ENCODE assay signal across 8 cellular contexts in genomic region chr2:9142551-9143263, GRCh38.
DNase-seq lines count a peak whose midpoint lies in the region; ATAC-seq lines count a peak whose summit lies in the region.

No MANE protein-coding gene starts in this region.

- H3K27me3 Mint-ChIP-seq in activated CD8-positive, alpha-beta T cell treated with anti-CD3 and anti-CD28 coated beads, Interleukin-2, amount 10 ng/mL, durations not matched to agents 7 days and 5 days (ENCODE audit: low read depth): peaks cover 6% of the 10 kb centered on the region

- no peak overlapping the region for H3K4me3 Mint-ChIP-seq in activated CD8-positive, alpha-beta T cell treated with anti-CD3 and anti-CD28 coated beads, Interleukin-2, amount 10 ng/mL, durations not matched to agents 7 days and 5 days

- peak; percentile 76 for ATAC-seq in GM18858 (IDR thresholded peaks at IDR 0.05; ENCODE audit: unreplicated experiment)
- ATAC-seq in HG03139 (IDR thresholded peaks at IDR 0.05; ENCODE audit: unreplicated experiment): peak; percentile 78
- peak; percentile 93 for ATAC-seq in activated CD8-positive, alpha-beta T cell treated with anti-CD3 and anti-CD28 coated beads, Interleukin-2, amount 10 ng/mL, durations not matched to agents 7 days and 5 days

- no peaks in the 10 kb centered on the region for H3K36me3 Mint-ChIP-seq in activated CD8-positive, alpha-beta T cell treated with anti-CD3 and anti-CD28 coated beads, Interleukin-2, amount 10 ng/mL, durations not matched to agents 7 days and 5 days (ENCODE audit: low read depth)

- no peak overlapping the region for H3K27ac Mint-ChIP-seq in activated CD8-positive, alpha-beta T cell treated with anti-CD3 and anti-CD28 coated beads, Interleukin-2, amount 10 ng/mL, durations not matched to agents 7 days and 5 days

- no peaks in the 10 kb centered on the region for H3K9me3 Mint-ChIP-seq in activated CD8-positive, alpha-beta T cell treated with anti-CD3 and anti-CD28 coated beads, Interleukin-2, amount 10 ng/mL, durations not matched to agents 7 days and 5 days (ENCODE audit: insufficient read depth)

- DNase-seq in AG08395 (ENCODE audit: low spot score) (peak; percentile 92), NCI-H748 treated with DMSO at 0.1 percent for 48 hours (lab: John Stamatoyannopoulos, UW) (peak; percentile 25), lung microvascular endothelial cell (ENCODE audit: low read depth in 2 of 2) (peak; percentile 67 to 79)
- DNase-seq in activated CD8-positive, alpha-beta T cell treated with anti-CD3 and anti-CD28 coated beads, Interleukin-2, amount 10 ng/mL, durations not matched to agents 7 days and 5 days: peak; percentile 81
- peak; percentile 59 for DNase-seq in effector CD8-positive, alpha-beta T cell (lab: John Stamatoyannopoulos, UW)
- peak; percentile 69 to 79 (median 73) for DNase-seq in stimulated activated CD4-positive, alpha-beta T cell treated with anti-CD3 and anti-CD28 coated beads, TNF-alpha, amount 100 ng/mL, for 4 hours (ENCODE audit: low read depth in 3 of 3)

- H3K4me1 Mint-ChIP-seq in activated CD8-positive, alpha-beta T cell treated with anti-CD3 and anti-CD28 coated beads, Interleukin-2, amount 10 ng/mL, durations not matched to agents 7 days and 5 days (ENCODE audit: low read depth): no peaks in the 10 kb centered on the region

- POLR2A ChIA-PET in activated CD8-positive, alpha-beta T cell treated with anti-CD3 and anti-CD28 coated beads, Interleukin-2, amount 10 ng/mL, durations not matched to agents 7 days and 5 days (lab: Charles Lee): no interaction called here

- CTCF ChIA-PET in activated CD8-positive, alpha-beta T cell treated with anti-CD3 and anti-CD28 coated beads, Interleukin-2, amount 10 ng/mL, durations not matched to agents 7 days and 5 days (lab: Charles Lee): interaction anchor here (0.9 to 1.7 kb wide), 5 partner anchors 8 to 331 kb away, joined by 3 to 5 read pairs (median 4); no protein-coding TSS in a partner anchor

Comparison
In these comparisons a context has a peak if more than half of its experiments do, and no peak if none do; other contexts are left out.
1. Peak in every context shown above with its lines: DNase-seq and ATAC-seq.
2. DNase-seq: peak in every context shown above with its lines; median percentile 92 in AG08395; 81 in activated CD8-positive, alpha-beta T cell treated with anti-CD3 and anti-CD28 coated beads, Interleukin-2, amount 10 ng/mL, durations not matched to agents 7 days and 5 days; 73 in lung microvascular endothelial cell; 73 in stimulated activated CD4-positive, alpha-beta T cell treated with anti-CD3 and anti-CD28 coated beads, TNF-alpha, amount 100 ng/mL, for 4 hours; 59 in effector CD8-positive, alpha-beta T cell; 25 in NCI-H748 treated with DMSO at 0.1 percent for 48 hours.